9 cellular contexts compared by ENCODE assay signal in genomic region chr1:26959722-26960624, GRCh38. TPM values are rescaled to one million over a fixed set of nuclear protein-coding genes. Genes with fewer than 3 reads are reported as not detected.
DNase-seq lines count a peak whose midpoint lies in the region; ATAC-seq and TF ChIP-seq lines count a peak whose summit lies in the region.
"Had no signal": no experiment of that assay in that cellular context is flagged by ENCODE, and none has a peak within 500 bp of the region (broad histone marks: within the 10 kb centered on the region; RNA-seq: fewer than 3 reads in every experiment).

TSS of gene KDF1 (minus strand) at chr1:26960468. CDS start at chr1:26952380, 8,088 bp downstream.

- H3K4me1 Mint-ChIP-seq in HFFc6 (ENCODE audit: low read depth) (peaks cover 31% of the 10 kb centered on the region), T-cell (peaks cover 8 to 14% (median 14%) of the 10 kb centered on the region in 3 donors)

- H3K4me3 ChIP-seq in brain microvascular endothelial cell (ENCODE audit: low read depth, low read length) = peak within 1 kb of the TSS; percentile 34

- H3K27me3 Mint-ChIP-seq in HFFc6 (ENCODE audit: insufficient read depth) (peaks cover 14% of the 10 kb centered on the region), T-cell (peaks cover 18 to 22% of the 10 kb centered on the region in 2 donors)

- ATAC-seq in T-cell (replicated peaks in 1 of 4) (peak; percentile 92 to 96 (median 95)), left lobe of liver (peak; percentile 93), GM19395 (IDR thresholded peaks at IDR 0.05; ENCODE audit: unreplicated experiment) (no peak)

- POLR2A ChIA-PET in T-cell (lab: Charles Lee) (no interaction called here), GM10248 (lab: Yijun Ruan, JAX) (no interaction called here)

- peaks cover 10% of the 10 kb centered on the region for H3K27me3 ChIP-seq in brain microvascular endothelial cell (replicated peaks)

- no peak for DNase-seq in HFFc6
- peak; percentile 32 to 73 (median 54) for DNase-seq in T-cell
- DNase-seq in brain microvascular endothelial cell = no peak
- DNase-seq in left lobe of liver (ENCODE audit: low spot score) = peak; percentile 80
- DNase-seq in stimulated activated CD8-positive, alpha-beta memory T cell treated with anti-CD3 and anti-CD28 coated beads, Interleukin-4, amount 100 ng/mL, for 48 hours = peak; percentile 42
- no peak for DNase-seq in HK-2 (ENCODE audit: unreplicated experiment)
- no peak for DNase-seq in GM10248 (ENCODE audit: extremely low spot score)

- peak within 1 kb of the TSS; percentile 60 for H3K4me3 Mint-ChIP-seq in HFFc6
- peak within 1 kb of the TSS; percentile 72 to 91 (median 78) for H3K4me3 Mint-ChIP-seq in T-cell

- CTCF ChIA-PET in T-cell (lab: Charles Lee) = interaction anchor here in 1 of 2 donors (0.7 kb wide), 1 partner anchor 38 kb away, joined by 4 read pairs; no protein-coding TSS in a partner anchor
- CTCF ChIA-PET in GM10248 (lab: Yijun Ruan, JAX) = interaction anchor here (0.8 to 1.8 kb wide), 2 partner anchors 9 to 37 kb away, joined by 3 to 4 read pairs; no protein-coding TSS in a partner anchor

- H3K27ac ChIP-seq in brain microvascular endothelial cell = no peak within 1 kb of the TSS

- peaks cover 13% of the 10 kb centered on the region for H3K9me3 Mint-ChIP-seq in HFFc6
- H3K9me3 Mint-ChIP-seq in T-cell = no peaks in the 10 kb centered on the region

- in situ Hi-C loops in brain microvascular endothelial cell (cut with HindIII; ENCODE audit: low pct_ligation_motif_present, low sequenced_read_pairs) = loop anchor here (25.0 kb wide), 1 partner anchor 102 kb away; no protein-coding TSS in a partner anchor

- peaks cover 12% of the 10 kb centered on the region; the same call in 1 of the 2 replicates for H3K36me3 Mint-ChIP-seq in HFFc6 (ENCODE audit: low read depth)
- peaks cover 10% of the 10 kb centered on the region for H3K36me3 Mint-ChIP-seq in T-cell

- H3K27ac Mint-ChIP-seq in HFFc6 (peak within 1 kb of the TSS; percentile 21; the same call in 1 of the 2 replicates), T-cell (peak within 1 kb of the TSS; percentile 16 to 61)

- TF ChIP-seq CTCF in HFFc6 (IDR thresholded peaks at IDR 0.05) (0 out of 2 replicates have a peak, but pooled peaks have one; percentile 9), brain microvascular endothelial cell (IDR thresholded peaks at IDR 0.05; ENCODE audit: low read depth, low read length, missing control alignments) (no peak), GM10248 (IDR thresholded peaks at IDR 0.05; ENCODE audit: control extremely low read depth, extremely low read depth, low read depth, missing control alignments) (no peak)

- no peaks in the 10 kb centered on the region for H3K36me3 ChIP-seq in brain microvascular endothelial cell (replicated peaks)

RNA-seq across cellular contexts. Expression of gene KDF1, which starts in this region (rescaled TPM):
- not detected for total RNA-seq in HFFc6 (2021; fragmentation: NEBNext Ultra II Directional; extraction: Animal tissue kit (Norgen Biotek cat#: 25700))
- total RNA-seq in T-cell (1 to 10 TPM in 4 of 5 donors, under 1 TPM in 1; 0.84 to 2.8 (median 2.3) TPM), left lobe of liver (2.9 TPM)
- total RNA-seq: RPMI7951 had no signal

Comparison
In these comparisons a context has a peak if more than half of its experiments do, and no peak if none do; other contexts are left out.
1. DNase-seq: peak in T-cell (34 of 34), left lobe of liver (single experiment) and stimulated activated CD8-positive, alpha-beta memory T cell treated with anti-CD3 and anti-CD28 coated beads, Interleukin-4, amount 100 ng/mL, for 48 hours (single experiment); none in HFFc6 (single experiment), brain microvascular endothelial cell (single experiment), HK-2 (single experiment) and GM10248 (single experiment).